26 cellular contexts compared by ENCODE assay signal in genomic region chr6:131443014-131443413, GRCh38.
DNase-seq lines count a peak whose midpoint lies in the region; ATAC-seq, FAIRE-seq and TF ChIP-seq lines count a peak whose summit lies in the region.
"Had no signal": no experiment of that assay in that cellular context is flagged by ENCODE, and none has a peak within 500 bp of the region (broad histone marks: within the 10 kb centered on the region; RNA-seq: fewer than 3 reads in every experiment).

No MANE protein-coding gene starts in this region.

- H2BK120ac ChIP-seq in H1 (replicated peaks; ENCODE audit: low read depth, low read length) = no peak overlapping the region

- no peaks in the 10 kb centered on the region for H3K79me1 ChIP-seq in H1 (ENCODE audit: low read depth, low read length)

- H3K4me2 ChIP-seq in H1 (ENCODE audit: insufficient read depth in 1 of 2, low read depth in 2 of 2, low read length in 2 of 2) = no peak overlapping the region

- no peaks in the 10 kb centered on the region for H4K20me1 ChIP-seq in H1 (replicated peaks in 1 of 2; ENCODE audit: control insufficient read depth in 1 of 2, insufficient read depth in 2 of 2, low read length in 2 of 2)

- no peak overlapping the region for H3K9ac ChIP-seq in H1 (replicated peaks in 1 of 4; ENCODE audit: extremely low read depth in 1 of 4, low read depth in 3 of 4, low read length in 3 of 4)

- no peaks in the 10 kb centered on the region for H3K36me3 ChIP-seq in CD8-positive, alpha-beta T cell (ENCODE audit: insufficient read depth, low read length)
- H3K36me3 ChIP-seq in H1 (ENCODE audit: control insufficient read depth in 2 of 4, insufficient read depth in 4 of 4, low read length in 3 of 4) = no peaks in the 10 kb centered on the region
- H3K36me3 ChIP-seq: cardiac muscle cell, heart left ventricle, pancreas, upper lobe of left lung had no signal

- no peak overlapping the region for H4K91ac ChIP-seq in H1 (replicated peaks; ENCODE audit: insufficient read length, low read length)

- H3K4me1 ChIP-seq in CD8-positive, alpha-beta T cell (ENCODE audit: insufficient read depth, low read length) = peaks cover 8% of the 10 kb centered on the region
- no peaks in the 10 kb centered on the region for H3K4me1 ChIP-seq in H1 (replicated peaks in 1 of 4; ENCODE audit: control insufficient read depth in 3 of 4, insufficient read depth in 4 of 4, low read length in 3 of 4)
- H3K4me1 ChIP-seq: heart left ventricle, pancreas, upper lobe of left lung had no signal

- peak overlapping the region; percentile 75 for H3K4me3 Mint-ChIP-seq in activated CD4-positive, alpha-beta T cell treated with anti-CD3 and anti-CD28 coated beads, Interleukin-2, amount 10 ng/mL, durations not matched to agents 7 days and 5 days
- peak overlapping the region; percentile 89 for H3K4me3 Mint-ChIP-seq in CD8-positive, alpha-beta T cell
- peak overlapping the region; percentile 86 for H3K4me3 Mint-ChIP-seq in activated CD8-positive, alpha-beta T cell treated with anti-CD3 and anti-CD28 coated beads, Interleukin-2, amount 10 ng/mL, durations not matched to agents 7 days and 5 days
- H3K4me3 Mint-ChIP-seq: activated B cell treated with CpG ODN at 0.5 μM for 24 hours, nephron progenitor cell had no signal

- H3K9me3 ChIP-seq in CD8-positive, alpha-beta T cell (ENCODE audit: low read length) = no peaks in the 10 kb centered on the region
- H3K9me3 ChIP-seq in H1 (ENCODE audit: insufficient read depth in 2 of 2, low read depth in 1 of 2, low read length in 1 of 2) = no peaks in the 10 kb centered on the region
- H3K9me3 ChIP-seq: pancreas, upper lobe of left lung had no signal

- no peaks in the 10 kb centered on the region for H3K23me2 ChIP-seq in H1 (ENCODE audit: low read depth, low read length)

- no peak for DNase-seq in activated CD4-positive, alpha-beta T cell treated with anti-CD3 and anti-CD28 coated beads, Interleukin-2, amount 10 ng/mL, durations not matched to agents 7 days and 5 days
- no peak for DNase-seq in activated CD4-positive, alpha-beta T cell treated with anti-CD3 and anti-CD28 coated beads, Interleukin-2, amount 50 U/mL, for 48 hours
- no peak for DNase-seq in CD8-positive, alpha-beta T cell
- DNase-seq in activated CD8-positive, alpha-beta T cell treated with anti-CD3 and anti-CD28 coated beads, Interleukin-2, amount 10 ng/mL, durations not matched to agents 7 days and 5 days = no peak
- DNase-seq in H1 (ENCODE audit: low read depth in 1 of 2, low spot score in 2 of 2) (no peak), NCI-H1417 (lab: John Stamatoyannopoulos, UW) (no peak)
- DNase-seq: activated B cell treated with CpG ODN at 0.5 μM for 24 hours; activated gamma-delta T cell; aorta; heart left ventricle; midbrain; NCI-H1092; NCI-H187; NCI-H526; nephron progenitor cell; NK-92 treated with Interleukin-12 subunit alpha and Interleukin-12 subunit beta, amount 100 ng/mL, for 24 hours; pancreas; retina; SHP77; upper lobe of left lung had no signal

- no peak for FAIRE-seq in H1 (lab: Jason Lieb, UNC)
- FAIRE-seq: H54, pancreas, small intestine had no signal

- H3K79me2 ChIP-seq in H1 (ENCODE audit: control insufficient read depth in 1 of 2, insufficient read depth in 2 of 2, low read length in 2 of 2) = no peaks in the 10 kb centered on the region

- no peak overlapping the region for H3K56ac ChIP-seq in H1 (replicated peaks; ENCODE audit: insufficient read length, low read depth, low read length)

- H3K4ac ChIP-seq in H1 (replicated peaks; ENCODE audit: insufficient read length, low read depth, low read length) = no peak overlapping the region

- 0 out of 2 replicates have a peak overlapping the region, but pooled peaks have one; percentile 57 for H2BK20ac ChIP-seq in H1 (ENCODE audit: low read length)

- H2AFZ ChIP-seq in H1 (ENCODE audit: low read length) = no peak overlapping the region; the same call in 1 of the 2 replicates

- H3K36me3 Mint-ChIP-seq in activated CD4-positive, alpha-beta T cell treated with anti-CD3 and anti-CD28 coated beads, Interleukin-2, amount 10 ng/mL, durations not matched to agents 7 days and 5 days (ENCODE audit: low read depth) = peaks cover 24% of the 10 kb centered on the region
- peaks cover 27% of the 10 kb centered on the region for H3K36me3 Mint-ChIP-seq in CD8-positive, alpha-beta T cell
- peaks cover 30% of the 10 kb centered on the region for H3K36me3 Mint-ChIP-seq in activated CD8-positive, alpha-beta T cell treated with anti-CD3 and anti-CD28 coated beads, Interleukin-2, amount 10 ng/mL, durations not matched to agents 7 days and 5 days (ENCODE audit: low read depth)

- H3K23ac ChIP-seq in H1 (ENCODE audit: insufficient read length) = no peak overlapping the region

- peak overlapping the region; percentile 54 for H3K27ac ChIP-seq in CD8-positive, alpha-beta T cell (ENCODE audit: low read depth, low read length)
- no peak overlapping the region for H3K27ac ChIP-seq in H1 (ENCODE audit: low read depth, low read length)
- H3K27ac ChIP-seq: cardiac muscle cell, coronary artery, heart left ventricle, pancreas, upper lobe of left lung had no signal

- H3K27ac Mint-ChIP-seq in activated CD4-positive, alpha-beta T cell treated with anti-CD3 and anti-CD28 coated beads, Interleukin-2, amount 10 ng/mL, durations not matched to agents 7 days and 5 days = peak overlapping the region; percentile 91
- H3K27ac Mint-ChIP-seq in CD8-positive, alpha-beta T cell = peak overlapping the region; percentile 94
- peak overlapping the region; percentile 90 for H3K27ac Mint-ChIP-seq in activated CD8-positive, alpha-beta T cell treated with anti-CD3 and anti-CD28 coated beads, Interleukin-2, amount 10 ng/mL, durations not matched to agents 7 days and 5 days
- H3K27ac Mint-ChIP-seq: activated B cell treated with CpG ODN at 0.5 μM for 24 hours, nephron progenitor cell had no signal

- H3K9me3 Mint-ChIP-seq in activated CD4-positive, alpha-beta T cell treated with anti-CD3 and anti-CD28 coated beads, Interleukin-2, amount 10 ng/mL, durations not matched to agents 7 days and 5 days = peaks cover 5% of the 10 kb centered on the region
- peaks cover under 1% of the 10 kb centered on the region for H3K9me3 Mint-ChIP-seq in CD8-positive, alpha-beta T cell
- peaks cover under 1% of the 10 kb centered on the region for H3K9me3 Mint-ChIP-seq in activated CD8-positive, alpha-beta T cell treated with anti-CD3 and anti-CD28 coated beads, Interleukin-2, amount 10 ng/mL, durations not matched to agents 7 days and 5 days (ENCODE audit: insufficient read depth)

- no peak overlapping the region for H2AK5ac ChIP-seq in H1 (ENCODE audit: low read depth, low read length)

- POLR2A ChIA-PET in activated CD4-positive, alpha-beta T cell treated with anti-CD3 and anti-CD28 coated beads, Interleukin-2, amount 10 ng/mL, durations not matched to agents 7 days and 5 days (lab: Charles Lee) = no interaction called here
- POLR2A ChIA-PET in CD8-positive, alpha-beta T cell (lab: Charles Lee) = no interaction called here
- POLR2A ChIA-PET in activated CD8-positive, alpha-beta T cell treated with anti-CD3 and anti-CD28 coated beads, Interleukin-2, amount 10 ng/mL, durations not matched to agents 7 days and 5 days (lab: Charles Lee) = no interaction called here
- POLR2A ChIA-PET in H1 (lab: Charles Lee; ENCODE audit: partially characterized antibody) = no interaction called here

- H2BK12ac ChIP-seq in H1 (ENCODE audit: low read depth, low read length) = no peak overlapping the region

- no peak overlapping the region for H3K18ac ChIP-seq in H1 (ENCODE audit: extremely low read depth, low read length)

- 97% methylated on average over 3 of the region's 3 CpGs; no CpG with 5 or more reads in 1 of the 2 experiments for WGBS in H1 (ENCODE audit: extremely low coverage in 1 of 2, insufficient coverage in 1 of 2, insufficient read length in 1 of 2, insufficient replicate concordance in 2 of 2, low coverage in 1 of 2, low lambda C conversion rate in 2 of 2, missing lambda C conversion rate in 1 of 2), 2 experiments

- H2BK15ac ChIP-seq in H1 (ENCODE audit: low read length) = no peak overlapping the region

- TF ChIP-seq CTCF in CD8-positive, alpha-beta T cell (IDR thresholded peaks at IDR 0.05) = no peak
- no peak for TF ChIP-seq CTCF in H1 (IDR thresholded peaks at IDR 0.05; ENCODE audit: control extremely low read depth in 1 of 3, insufficient read depth in 1 of 3, low read depth in 1 of 3, low read length in 3 of 3)

- H3K14ac ChIP-seq in H1 (ENCODE audit: insufficient read length) = no peak overlapping the region

- H3K27me3 ChIP-seq in CD8-positive, alpha-beta T cell (ENCODE audit: insufficient read depth, low read length) = no peaks in the 10 kb centered on the region
- no peaks in the 10 kb centered on the region for H3K27me3 ChIP-seq in H1 (replicated peaks in 1 of 4; ENCODE audit: control insufficient read depth in 3 of 4, extremely low read depth in 1 of 4, insufficient read depth in 3 of 4, low read length in 3 of 4)
- H3K27me3 ChIP-seq: cardiac muscle cell, heart left ventricle, pancreas, upper lobe of left lung had no signal

- peak; percentile 27 for ATAC-seq in CD8-positive, alpha-beta T cell
- ATAC-seq in activated CD8-positive, alpha-beta T cell treated with anti-CD3 and anti-CD28 coated beads, Interleukin-2, amount 10 ng/mL, durations not matched to agents 7 days and 5 days = peak; percentile 58
- ATAC-seq in GM21515 (IDR thresholded peaks at IDR 0.05; ENCODE audit: unreplicated experiment) (no peak), HG03196 (IDR thresholded peaks at IDR 0.05; ENCODE audit: unreplicated experiment) (no peak)
- ATAC-seq: heart left ventricle, pancreas had no signal

- H3K4me3 ChIP-seq in CD8-positive, alpha-beta T cell (ENCODE audit: low read depth, low read length) = peak overlapping the region; percentile 57
- H3K4me3 ChIP-seq in H1 (ENCODE audit: extremely low read depth in 1 of 4, insufficient read depth in 2 of 4, low read depth in 3 of 4, low read length in 4 of 4) = no peak overlapping the region
- H3K4me3 ChIP-seq: cardiac muscle cell, coronary artery, pancreas, upper lobe of left lung had no signal

- H4K8ac ChIP-seq in H1 (ENCODE audit: extremely low read depth, insufficient read depth, low read length) = no peak overlapping the region

- H2BK5ac ChIP-seq in H1 (ENCODE audit: low read depth, low read length) = no peak overlapping the region

- CTCF ChIA-PET in activated CD4-positive, alpha-beta T cell treated with anti-CD3 and anti-CD28 coated beads, Interleukin-2, amount 10 ng/mL, durations not matched to agents 7 days and 5 days (lab: Charles Lee) = no interaction called here
- CTCF ChIA-PET in CD8-positive, alpha-beta T cell (lab: Charles Lee) = no interaction called here
- CTCF ChIA-PET in activated CD8-positive, alpha-beta T cell treated with anti-CD3 and anti-CD28 coated beads, Interleukin-2, amount 10 ng/mL, durations not matched to agents 7 days and 5 days (lab: Charles Lee) = no interaction called here
- CTCF ChIA-PET in H1 (lab: Charles Lee; ENCODE audit: partially characterized antibody) = no interaction called here

- no peak for TF ChIP-seq POLR2A in H1 (IDR thresholded peaks at IDR 0.05; ENCODE audit: control extremely low read depth in 1 of 2, low read depth in 2 of 2, low read length in 2 of 2)

- no peaks in the 10 kb centered on the region for H3K27me3 Mint-ChIP-seq in activated CD4-positive, alpha-beta T cell treated with anti-CD3 and anti-CD28 coated beads, Interleukin-2, amount 10 ng/mL, durations not matched to agents 7 days and 5 days
- no peaks in the 10 kb centered on the region for H3K27me3 Mint-ChIP-seq in CD8-positive, alpha-beta T cell (ENCODE audit: low read depth)
- H3K27me3 Mint-ChIP-seq in activated CD8-positive, alpha-beta T cell treated with anti-CD3 and anti-CD28 coated beads, Interleukin-2, amount 10 ng/mL, durations not matched to agents 7 days and 5 days (ENCODE audit: low read depth) = no peaks in the 10 kb centered on the region
- H3K27me3 Mint-ChIP-seq: activated B cell treated with CpG ODN at 0.5 μM for 24 hours had no signal

- intact Hi-C loops in CD8-positive, alpha-beta T cell (cut with DNase I, micrococcal nuclease) = loop anchor here in 1 of 2 experiments (2.0 kb wide), 1 partner anchor 244 kb away; no protein-coding TSS in a partner anchor

- no peak overlapping the region for H4K5ac ChIP-seq in H1 (ENCODE audit: insufficient read length, low read depth, low read length)

- peaks cover 23% of the 10 kb centered on the region for H3K4me1 Mint-ChIP-seq in activated CD4-positive, alpha-beta T cell treated with anti-CD3 and anti-CD28 coated beads, Interleukin-2, amount 10 ng/mL, durations not matched to agents 7 days and 5 days
- peaks cover 61% of the 10 kb centered on the region for H3K4me1 Mint-ChIP-seq in CD8-positive, alpha-beta T cell (ENCODE audit: low read depth)
- peaks cover 31% of the 10 kb centered on the region for H3K4me1 Mint-ChIP-seq in activated CD8-positive, alpha-beta T cell treated with anti-CD3 and anti-CD28 coated beads, Interleukin-2, amount 10 ng/mL, durations not matched to agents 7 days and 5 days (ENCODE audit: low read depth)
- H3K4me1 Mint-ChIP-seq: activated B cell treated with CpG ODN at 0.5 μM for 24 hours, nephron progenitor cell had no signal

- TF ChIP-seq EP300 in H1 (IDR thresholded peaks at IDR 0.05; ENCODE audit: borderline replicate concordance in 1 of 2, low read depth in 2 of 2, low read length in 2 of 2) = no peak

- TF ChIP-seq RAD21 in H1 (IDR thresholded peaks at IDR 0.05 in 1 of 2, conservative IDR thresholded peaks at IDR 0.05 in 1 of 2; ENCODE audit: low read depth in 2 of 2, low read length in 2 of 2) = no peak

Comparison
In these comparisons a context has a peak if more than half of its experiments do, and no peak if none do; other contexts are left out.
1. ATAC-seq: peak in CD8-positive, alpha-beta T cell (single experiment) and activated CD8-positive, alpha-beta T cell treated with anti-CD3 and anti-CD28 coated beads, Interleukin-2, amount 10 ng/mL, durations not matched to agents 7 days and 5 days (single experiment); none in GM21515 (single experiment) and HG03196 (single experiment).
2. Peak in every context shown above with its lines, with median percentiles within 50 percentile points of each other: H3K27ac Mint-ChIP-seq and H3K4me3 Mint-ChIP-seq.